19 cellular contexts compared by ENCODE assay signal in the genomic region with DNA sequence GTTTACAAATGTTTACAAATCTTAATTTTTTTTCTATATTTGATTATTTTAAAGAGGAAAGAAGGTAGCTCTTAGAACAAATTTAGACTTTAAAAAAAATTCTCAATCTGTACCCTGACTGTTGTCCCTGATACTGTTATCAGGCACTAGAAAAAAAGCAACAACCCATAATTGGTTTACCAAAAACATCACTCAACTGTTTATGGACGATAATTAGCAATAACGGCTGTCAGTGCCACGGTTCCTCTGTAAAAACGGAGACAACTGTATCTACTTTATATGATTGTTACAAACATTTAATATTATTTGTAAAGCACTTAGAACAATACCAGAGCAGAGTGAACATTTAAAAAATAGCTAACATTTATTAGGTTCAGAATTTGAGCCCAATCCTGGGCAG. TPM values are rescaled to one million over a fixed set of nuclear protein-coding genes. Genes with fewer than 3 reads are reported as not detected.
"Had no signal": no experiment of that assay in that cellular context is flagged by ENCODE, and none has a peak within 500 bp of the region (broad histone marks: within the 10 kb centered on the region; RNA-seq: fewer than 3 reads in every experiment).

No MANE protein-coding gene starts in this region.

- H3K4me3 ChIP-seq: SJSA1 had no signal

- H3K27ac ChIP-seq: KMS-11, SJSA1, VCaP had no signal

- H3K36me3 ChIP-seq: SJSA1 had no signal

- H3K9me3 ChIP-seq: SJSA1 had no signal

- FAIRE-seq: astrocyte, RCC 7860 had no signal

- H3K27me3 ChIP-seq: SJSA1 had no signal

- H3K4me2 ChIP-seq: KMS-11 had no signal

- ATAC-seq: activated T-cell treated with anti-CD3 and anti-CD28 coated beads, Interleukin-2, amount 50 U/mL, for 4 hours; T-cell had no signal

- DNase-seq: activated CD4-positive, alpha-beta memory T cell treated with anti-CD3 and anti-CD28 coated beads for 36 hours; activated CD4-positive, alpha-beta T cell treated with anti-CD3 and anti-CD28 coated beads, Interleukin-2, amount 10 ng/mL, durations not matched to agents 7 days and 5 days; activated CD4-positive, CD25-positive, alpha-beta regulatory T cell; activated CD8-positive, alpha-beta memory T cell treated with anti-CD3 and anti-CD28 coated beads for 24 hours; activated effector memory CD4-positive, alpha-beta T cell treated with anti-CD3 and anti-CD28 coated beads, Interleukin-2, amount 50 U/mL, for 16 hours; activated naive CD4-positive, alpha-beta T cell treated with anti-CD3 and anti-CD28 coated beads for 36 hours; activated T-cell treated with anti-CD3 and anti-CD28 coated beads, Interleukin-2, amount 50 U/mL, for 4 hours; amygdala; NCI-H1930; NCI-H526; SHP77; T-cell; T-helper 2 cell had no signal

RNA-seq across cellular contexts. Expression of a gene that starts 55.7 kb away (rescaled TPM):
- total RNA-seq: activated CD4-positive, alpha-beta memory T cell treated with anti-CD3 and anti-CD28 coated beads for 36 hours; activated CD4-positive, alpha-beta T cell treated with anti-CD3 and anti-CD28 coated beads, Interleukin-2, amount 10 ng/mL, durations not matched to agents 7 days and 5 days; activated naive CD4-positive, alpha-beta T cell treated with anti-CD3 and anti-CD28 coated beads for 36 hours; MCF 10A had no signal
